Comparison of ENCODE assay signal across 8 cellular contexts in the genomic region with DNA sequence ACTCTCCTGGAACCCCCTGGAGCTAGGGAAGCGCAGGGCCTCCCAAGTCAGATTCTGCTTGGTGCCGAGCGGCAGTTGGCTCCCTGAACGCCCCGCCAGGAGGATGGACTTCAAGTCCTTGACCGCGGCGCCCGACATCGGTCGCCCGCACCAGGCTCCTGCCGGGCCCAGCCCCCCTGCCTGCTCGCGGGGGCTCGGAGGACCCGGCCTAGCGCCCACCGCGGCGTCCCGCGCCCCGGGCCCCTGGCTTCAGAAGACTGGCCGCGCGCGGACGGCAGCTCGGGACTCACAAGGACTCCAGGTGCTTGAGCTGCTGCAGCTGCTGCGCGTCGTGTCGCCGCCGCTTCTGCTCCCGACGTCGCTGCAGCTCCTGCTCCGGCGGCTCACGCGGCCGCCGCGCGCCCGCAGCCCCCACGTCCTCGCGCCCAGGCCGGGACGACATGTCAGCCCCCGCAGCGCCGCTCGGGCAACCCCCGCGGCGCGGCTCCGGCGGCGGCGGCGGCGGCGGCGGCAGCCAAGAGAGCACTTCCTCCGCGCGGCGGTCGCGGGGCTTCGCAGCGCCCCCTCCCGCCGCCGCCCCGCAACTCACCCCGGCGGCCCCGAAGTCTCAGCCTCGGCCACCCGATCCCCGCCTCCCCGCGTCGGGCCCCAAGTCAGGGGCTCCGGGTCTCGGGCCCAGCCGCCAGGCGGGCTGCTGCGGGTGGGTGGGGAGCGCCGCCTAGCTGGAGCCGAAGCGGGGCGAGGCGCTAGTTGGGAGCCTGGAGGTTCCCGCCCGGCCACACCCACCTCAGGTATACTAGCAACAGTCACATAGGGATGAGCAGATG. TPM values are rescaled to one million over a fixed set of nuclear protein-coding genes. Genes with fewer than 3 reads are reported as not detected.
DNase-seq lines count a peak whose midpoint lies in the region; ATAC-seq, FAIRE-seq and TF ChIP-seq lines count a peak whose summit lies in the region.

Gene RP9 (minus strand): TSS at position 474 of the 827 bp plus-strand sequence. CDS start 32 bp downstream, at position 442.

- peak; percentile 90 for TF ChIP-seq CTCF in A549 (IDR thresholded peaks at IDR 0.05)
- peak; percentile 92 for TF ChIP-seq CTCF in VCaP (conservative IDR thresholded peaks at IDR 0.05)
- peak in 1 of 2 donors; percentile 49 for TF ChIP-seq CTCF in mammary epithelial cell (conservative IDR thresholded peaks at IDR 0.05 in 1 of 2, IDR thresholded peaks at IDR 0.05 in 1 of 2; ENCODE audit: extremely low read depth in 1 of 2, insufficient read depth in 1 of 2, low read depth in 1 of 2, low read length in 2 of 2)
- peak in 2 of 3 experiments; percentile 26 to 58 for TF ChIP-seq CTCF in keratinocyte (optimal IDR thresholded peaks at IDR 0.05 in 1 of 3, IDR thresholded peaks at IDR 0.05 in 1 of 3, conservative IDR thresholded peaks at IDR 0.05 in 1 of 3; ENCODE audit: extremely low read depth in 1 of 3, insufficient read depth in 2 of 3, low read length in 3 of 3)

- TF ChIP-seq RAD21 in A549 (conservative IDR thresholded peaks at IDR 0.05 in 1 of 2, IDR thresholded peaks at IDR 0.05 in 1 of 2) = peak in 1 of 2 experiments; percentile 33; a peak in 2 of 5 replicates

- no peaks in the 10 kb centered on the region for H3K9me1 ChIP-seq in keratinocyte (ENCODE audit: control insufficient read depth, extremely low read depth, insufficient read depth, low read length)

- no peaks in the 10 kb centered on the region for H3K27me3 ChIP-seq in mammary epithelial cell (ENCODE audit: insufficient read depth, low read length)
- no peaks in the 10 kb centered on the region for H3K27me3 ChIP-seq in keratinocyte (ENCODE audit: control insufficient read depth, extremely low read depth, insufficient read depth, low read length)

- peak; percentile 89 to 90 for ATAC-seq in A549
- ATAC-seq in GM18517 (IDR thresholded peaks at IDR 0.05; ENCODE audit: unreplicated experiment) = peak; percentile 78
- peak; percentile 90 for ATAC-seq in HG03025 (IDR thresholded peaks at IDR 0.05; ENCODE audit: low FRiP score, unreplicated experiment)

- H4K20me1 ChIP-seq in mammary epithelial cell (ENCODE audit: insufficient read depth, low read length) (no peaks in the 10 kb centered on the region), keratinocyte (ENCODE audit: control insufficient read depth, extremely low read depth, insufficient read depth, low read length) (no peaks in the 10 kb centered on the region)

- H3K4me2 ChIP-seq in A549 = peak within 1 kb of the TSS; percentile 75
- peak within 1 kb of the TSS; percentile 93 for H3K4me2 ChIP-seq in mammary epithelial cell (ENCODE audit: insufficient read depth, low read depth, low read length)
- peak within 1 kb of the TSS; percentile 97 for H3K4me2 ChIP-seq in keratinocyte (ENCODE audit: control insufficient read depth, extremely low read depth, insufficient read depth, low read depth, low read length)

- in situ Hi-C loops in mammary epithelial cell (cut with MboI; ENCODE audit: low sequenced_read_pairs in 2 of 2) = no loop called here

- dilution Hi-C loops in mammary epithelial cell (cut with HindIII; ENCODE audit: low sequenced_read_pairs) (no loop called here), keratinocyte (cut with MboI; ENCODE audit: extremely low pct_ligation_motif_present, low sequenced_read_pairs) (no loop called here)

- no peaks in the 10 kb centered on the region for H3K36me3 ChIP-seq in mammary epithelial cell (ENCODE audit: insufficient read depth, low read length)
- no peaks in the 10 kb centered on the region for H3K36me3 ChIP-seq in keratinocyte (ENCODE audit: control insufficient read depth in 2 of 2, extremely low read depth in 1 of 2, insufficient read depth in 2 of 2, low read length in 2 of 2)

- peak within 1 kb of the TSS; percentile 96 for H2AFZ ChIP-seq in mammary epithelial cell (ENCODE audit: low read depth, low read length)
- H2AFZ ChIP-seq in keratinocyte (ENCODE audit: control insufficient read depth, low read length) = peak within 1 kb of the TSS; percentile 76

- CTCF ChIA-PET in A549 (lab: Yijun Ruan, JAX) (interaction anchor here (0.6 to 4.1 kb wide), 33 partner anchors 8 to 416 kb away, joined by 3 to 26 read pairs (median 4); partner anchors contain the start of genes BBS9 and NT5C3A), mammary epithelial cell (lab: Charles Lee; ENCODE audit: low non-redundant PET) (interaction anchor here (0.5 to 1.2 kb wide), 4 partner anchors 66 to 344 kb away, joined by 3 to 5 read pairs (median 3); no protein-coding TSS in a partner anchor)

- FAIRE-seq in A549 (lab: Jason Lieb, UNC) = no peak
- no peak for FAIRE-seq in keratinocyte (lab: Jason Lieb, UNC)

- DNase-seq in A549 (ENCODE audit: low read depth in 1 of 2, low spot score in 1 of 2) = peak; percentile 61 to 77
- peak; percentile 56 for DNase-seq in NCI-H2107 treated with DMSO at 0.1 percent for 48 hours (lab: John Stamatoyannopoulos, UW; ENCODE audit: unreplicated experiment)
- DNase-seq in mammary epithelial cell = peak; percentile 60
- DNase-seq in keratinocyte (ENCODE audit: low read depth, low spot score) = no peak
- DNase-seq in stimulated activated CD4-positive, alpha-beta T cell treated with anti-CD3 and anti-CD28 coated beads, Interleukin-15, amount 100 ng/mL, for 1 hour (ENCODE audit: low read depth in 1 of 2, low spot score in 1 of 2) = peak; percentile 62 to 72

- H3K4me3 ChIP-seq in A549 (peak within 1 kb of the TSS; percentile 90), mammary epithelial cell (replicated peaks in 1 of 3; ENCODE audit: insufficient read depth in 1 of 3, low read depth in 2 of 3, low read length in 3 of 3) (peak within 1 kb of the TSS; percentile 73 to 95 (median 85)), keratinocyte (ENCODE audit: control insufficient read depth in 2 of 3, extremely low read depth in 1 of 3, insufficient read depth in 2 of 3, low read depth in 1 of 3, low read length in 3 of 3) (peak within 1 kb of the TSS; percentile 63 to 92 (median 88))

- no peak for TF ChIP-seq EP300 in A549 (IDR thresholded peaks at IDR 0.05)

- peak; percentile 72 for TF ChIP-seq POLR2A in A549 (IDR thresholded peaks at IDR 0.05; ENCODE audit: low read length)

- H3K27ac ChIP-seq in A549 (peak within 1 kb of the TSS; percentile 90 to 97), VCaP (peak within 1 kb of the TSS; percentile 81), mammary epithelial cell (ENCODE audit: insufficient read depth, low read depth, low read length) (peak within 1 kb of the TSS; percentile 66), keratinocyte (ENCODE audit: control insufficient read depth, insufficient read depth, low read length) (peak within 1 kb of the TSS; percentile 71)

- H3K9ac ChIP-seq in mammary epithelial cell (ENCODE audit: insufficient read depth, low read length) (peak within 1 kb of the TSS; percentile 86), keratinocyte (ENCODE audit: control insufficient read depth, extremely low read depth, insufficient read depth, low read length) (peak within 1 kb of the TSS; percentile 84)

- H3K9me3 ChIP-seq in A549 (no peaks in the 10 kb centered on the region), mammary epithelial cell (replicated peaks; ENCODE audit: insufficient read depth, low read length) (no peaks in the 10 kb centered on the region), keratinocyte (ENCODE audit: control insufficient read depth, low read depth, low read length) (no peaks in the 10 kb centered on the region)

- intact Hi-C loops in mammary epithelial cell (cut with micrococcal nuclease) = loop anchor here (1.0 to 10.0 kb wide), 9 partner anchors 20 to 617 kb away; partner anchors contain the start of genes BBS9, FKBP9, KBTBD2 and LSM5

- no TSS peak for BruUV-seq in mammary epithelial cell (replicated peaks; lab: Mats Ljungman, UMichigan)

- H3K79me2 ChIP-seq in mammary epithelial cell (ENCODE audit: insufficient read depth, low read length) = peaks cover 50% of the 10 kb centered on the region
- H3K79me2 ChIP-seq in keratinocyte (ENCODE audit: control insufficient read depth, insufficient read depth, low read length) = peaks cover 49% of the 10 kb centered on the region

- under 1% methylated on average over 11 of the region's 103 CpGs for WGBS in A549 (ENCODE audit: missing lambda C conversion rate)
- WGBS in mammary epithelial cell (ENCODE audit: low coverage, missing lambda C conversion rate) = 0% methylated on average over 3 of the region's 103 CpGs

- POLR2A ChIA-PET in A549 (lab: Yijun Ruan, JAX) = interaction anchor here (1.3 kb wide), 1 partner anchor 152 kb away, joined by 5 read pairs; the partner anchor contains the start of gene FKBP9

- H3K4me1 ChIP-seq in A549 = peaks cover 13% of the 10 kb centered on the region; the same call in 2 of the 3 replicates
- H3K4me1 ChIP-seq in mammary epithelial cell (ENCODE audit: insufficient read depth, low read length) = peaks cover 18% of the 10 kb centered on the region
- H3K4me1 ChIP-seq in keratinocyte (ENCODE audit: control insufficient read depth, extremely low read depth, insufficient read depth, low read length) = peaks cover 12% of the 10 kb centered on the region

TF ChIP-seq in A549, 52 proteins besides CTCF, POLR2A, EP300 and RAD21 (continues in another document):
- no peak for TF ChIP-seq FOSL2 (IDR thresholded peaks at IDR 0.05)
- TF ChIP-seq FOSL2 (CRISPR knock-in tag; IDR thresholded peaks at IDR 0.05) = no peak
- 0 out of 2 replicates have a peak, but pooled peaks have one; percentile 30 for TF ChIP-seq KDM5A (IDR thresholded peaks at IDR 0.05)
- TF ChIP-seq PHF8 (IDR thresholded peaks at IDR 0.05; ENCODE audit: borderline replicate concordance, low read depth) = peak; percentile 76; the same call in 1 of the 2 replicates
- TF ChIP-seq FOSB (CRISPR knock-in tag; IDR thresholded peaks at IDR 0.05) = no peak
- no peak for TF ChIP-seq CEBPB (IDR thresholded peaks at IDR 0.05)

RNA-seq across cellular contexts. Expression of gene RP9, which starts in this region (rescaled TPM):
- polyA plus RNA-seq in A549 (2011; rRNA removed) (34.4 and 51.5 TPM in 2 replicates), A549 (2017; fragmentation: RNase III; extraction: RNeasy Plus Mini Kit Qiagen cat#74134 plus additional on column Dnase treatment) (25.1 to 28.8 TPM (median 25.7 TPM) in 3 replicates), mammary epithelial cell (17.6 TPM), keratinocyte (11.1 to 20.6 TPM (median 17.4 TPM) in 3 replicates)
- 19.5 and 22.7 TPM in 2 replicates for polyA plus RNA-seq in A549 (2012; cell fraction: cytosol; rRNA removed)
- 10.0 and 13.3 TPM in 2 replicates for polyA plus RNA-seq in A549 (2012; cell fraction: nucleus; rRNA removed)
- polyA minus RNA-seq in A549 (2011; rRNA and poly(A)+ RNA removed) = 13.5 and 13.6 TPM in 2 replicates
- 10 to 100 TPM in 1 of 2 donors, 1 to 10 TPM in 1; 7.2 to 17.1 TPM for total RNA-seq in mammary epithelial cell
- polyA minus RNA-seq in mammary epithelial cell (6.9 TPM), keratinocyte (2.9 to 4.6 TPM (median 4.3 TPM) in 3 replicates)
- polyA plus RNA-seq in keratinocyte (2011; ENCODE audit: low read depth) = 18.6 TPM
- 10.6 and 14.8 TPM in 2 replicates for polyA plus RNA-seq in keratinocyte (2011; cell fraction: cytosol; rRNA removed)
- 8.6 and 13.1 TPM in 2 replicates for polyA plus RNA-seq in keratinocyte (2011; cell fraction: nucleus; rRNA removed)
- polyA plus RNA-seq in keratinocyte (2012; ENCODE audit: low replicate concordance) = 9.9 and 20.8 TPM in 2 replicates
- polyA minus RNA-seq in keratinocyte (2011; cell fraction: cytosol; rRNA and poly(A)+ RNA removed) = 10.2 TPM
- 2.4 and 2.9 TPM in 2 replicates for polyA minus RNA-seq in keratinocyte (2011; cell fraction: nucleus; rRNA and poly(A)+ RNA removed)
